In the genomic region with DNA sequence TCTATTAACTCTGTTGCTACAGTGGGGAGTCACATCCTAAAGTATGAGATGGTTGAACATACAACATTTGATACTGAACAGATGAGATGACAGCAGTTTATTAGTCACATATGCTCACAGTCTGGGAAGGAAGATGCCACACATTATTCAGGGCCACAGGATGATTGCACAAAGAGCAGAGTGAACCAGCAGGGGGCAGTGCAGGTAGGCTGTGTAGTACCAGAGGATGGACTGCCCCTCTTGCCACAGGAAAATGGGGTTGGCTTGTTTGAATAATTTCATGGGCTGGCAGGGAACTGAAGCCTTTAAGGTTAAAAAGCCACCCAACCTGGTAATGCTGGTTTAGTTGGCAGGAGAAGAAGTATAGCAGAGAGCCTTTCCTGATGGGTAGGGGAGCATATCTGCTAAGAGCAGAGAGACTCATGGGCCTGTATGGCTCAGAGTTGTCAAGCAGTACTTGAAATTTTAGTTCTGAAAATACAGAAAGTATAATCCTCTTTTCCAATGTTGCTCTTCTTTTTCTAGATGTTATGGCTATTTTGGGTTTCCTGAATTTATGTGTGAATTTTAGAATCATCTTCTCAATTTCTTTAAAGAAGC, we compare ENCODE assay signal across 8 cellular contexts.
DNase-seq lines count a peak whose midpoint lies in the region; ATAC-seq and TF ChIP-seq lines count a peak whose summit lies in the region.

No MANE protein-coding gene starts in this region.

- TF ChIP-seq POLR2A in HCT116 (IDR thresholded peaks at IDR 0.05; ENCODE audit: borderline replicate concordance, extremely low read depth, insufficient read depth, insufficient read length) = no peak

- peak; percentile 71 for TF ChIP-seq RAD21 in HCT116 (IDR thresholded peaks at IDR 0.05; ENCODE audit: low read depth)

- no peaks in the 10 kb centered on the region for H4K20me1 ChIP-seq in HCT116 (ENCODE audit: insufficient read depth)

- H3K9me3 ChIP-seq in HCT116 (ENCODE audit: control insufficient read depth in 1 of 2, insufficient read depth in 1 of 2, low read depth in 1 of 2, low read length in 2 of 2) = no peaks in the 10 kb centered on the region
- H3K9me3 ChIP-seq in RWPE2 (ENCODE audit: severe bottlenecking) = peaks cover 2% of the 10 kb centered on the region

- DNase-seq in D341Med (ENCODE audit: low spot score) = peak; percentile 62
- DNase-seq in HCT116 (ENCODE audit: low read depth, low spot score) = peak; percentile 49
- no peak for DNase-seq in RWPE2 (ENCODE audit: low spot score)
- DNase-seq in coronary artery (ENCODE audit: low spot score) = peak; percentile 24
- DNase-seq in sciatic nerve (ENCODE audit: low spot score) = peak; percentile 44
- DNase-seq in AG08396 (ENCODE audit: low spot score) = no peak

- ATAC-seq in HCT116 = peak; percentile 98
- no peak for ATAC-seq in RWPE2 (ENCODE audit: low read depth)
- ATAC-seq in sciatic nerve = no peak
- ATAC-seq in HG03378 (IDR thresholded peaks at IDR 0.05; ENCODE audit: unreplicated experiment) = no peak
- no peak for ATAC-seq in HG03135 (IDR thresholded peaks at IDR 0.05; ENCODE audit: unreplicated experiment)

- POLR2A ChIA-PET in HCT116 (lab: Charles Lee) = no interaction called here

- H2AFZ ChIP-seq in HCT116 (ENCODE audit: low read depth, low read length, poor library complexity, severe bottlenecking) = no peak overlapping the region

- no TSS peak for BruUV-seq in HCT116 (replicated peaks; lab: Mats Ljungman, UMichigan)

- H3K79me2 ChIP-seq in HCT116 (ENCODE audit: insufficient read depth, low read length) = no peaks in the 10 kb centered on the region

- H3K4me2 ChIP-seq in HCT116 (ENCODE audit: low read length) = no peak overlapping the region

- H3K9ac ChIP-seq in HCT116 (ENCODE audit: low read length) = no peak overlapping the region

- TF ChIP-seq CTCF in HCT116 (IDR thresholded peaks at IDR 0.05 in 2 of 3, conservative IDR thresholded peaks at IDR 0.05 in 1 of 3; ENCODE audit: borderline replicate concordance in 1 of 3, insufficient read depth in 1 of 3, low read depth in 2 of 3, low read length in 2 of 3) (peak; percentile 57 to 83 (median 82); a peak in 5 of 6 replicates), RWPE2 (IDR thresholded peaks at IDR 0.05; ENCODE audit: poor library complexity, severe bottlenecking) (peak; percentile 42), coronary artery (IDR thresholded peaks at IDR 0.05) (no peak)

- RAD21 ChIA-PET in HCT116 (lab: Charles Lee; ENCODE audit: low non-redundant PET in 1 of 2, low total read pairs in 2 of 2, uncharacterized antibody in 2 of 2, unreplicated experiment in 2 of 2) = no interaction called here

- no peak overlapping the region for H3K4me3 ChIP-seq in HCT116 (replicated peaks in 1 of 2; ENCODE audit: low read depth in 1 of 2, low read length in 2 of 2)
- H3K4me3 ChIP-seq in RWPE2 (ENCODE audit: severe bottlenecking) = no peak overlapping the region
- no peak overlapping the region for H3K4me3 ChIP-seq in coronary artery

- H3K27ac ChIP-seq in HCT116 (ENCODE audit: low read depth, low read length) (no peak overlapping the region), RWPE2 (ENCODE audit: poor library complexity, severe bottlenecking) (no peak overlapping the region), coronary artery (no peak overlapping the region)

- no peaks in the 10 kb centered on the region for H3K9me2 ChIP-seq in HCT116 (ENCODE audit: insufficient read depth)

- no peaks in the 10 kb centered on the region for H3K36me3 ChIP-seq in HCT116 (ENCODE audit: control insufficient read depth in 1 of 2, insufficient read depth in 2 of 2, low read length in 2 of 2)
- H3K36me3 ChIP-seq in RWPE2 (ENCODE audit: low read depth) = no peaks in the 10 kb centered on the region

- H3K4me1 ChIP-seq in HCT116 (ENCODE audit: control insufficient read depth in 1 of 2, insufficient read depth in 2 of 2, low read length in 2 of 2) (no peaks in the 10 kb centered on the region), RWPE2 (ENCODE audit: insufficient read depth, poor library complexity, severe bottlenecking) (no peaks in the 10 kb centered on the region)

- CTCF ChIA-PET in HCT116 (lab: Charles Lee) = no interaction called here

- peaks cover 22% of the 10 kb centered on the region; the same call in 1 of the 2 replicates for H3K27me3 ChIP-seq in HCT116 (ENCODE audit: insufficient read depth, low read length)
- H3K27me3 ChIP-seq in RWPE2 (ENCODE audit: insufficient read depth, poor library complexity, severe bottlenecking) = peaks cover 8% of the 10 kb centered on the region

- intact Hi-C loops in HCT116 (cut with micrococcal nuclease) (loop anchor here (1.0 to 5.0 kb wide), 3 partner anchors 134 to 276 kb away; no protein-coding TSS in a partner anchor), sciatic nerve (cut with DNase I) (no loop called here)

TF ChIP-seq in HCT116, 20 proteins besides CTCF, POLR2A, EP300 and RAD21:
- TF ChIP-seq ZFX (IDR thresholded peaks at IDR 0.05) (no peak), YY1 (IDR thresholded peaks at IDR 0.05; ENCODE audit: extremely low read depth, insufficient replicate concordance, low read depth, low read length) (peak; percentile 38)

Comparison
In these comparisons a context has a peak if more than half of its experiments do, and no peak if none do; other contexts are left out.
1. DNase-seq: peak in D341Med (single experiment), HCT116 (single experiment), coronary artery (single experiment) and sciatic nerve (single experiment); none in RWPE2 (single experiment) and AG08396 (single experiment).